1 cellular context compared by ENCODE assay signal in genomic region chr20:50750145-50750671, GRCh38.
TF ChIP-seq lines count a peak whose summit lies in the region.

No MANE protein-coding gene starts in this region.

TF ChIP-seq in GM12878, 131 proteins besides CTCF, POLR2A, EP300 and RAD21:
- TF ChIP-seq, protein P1, sequence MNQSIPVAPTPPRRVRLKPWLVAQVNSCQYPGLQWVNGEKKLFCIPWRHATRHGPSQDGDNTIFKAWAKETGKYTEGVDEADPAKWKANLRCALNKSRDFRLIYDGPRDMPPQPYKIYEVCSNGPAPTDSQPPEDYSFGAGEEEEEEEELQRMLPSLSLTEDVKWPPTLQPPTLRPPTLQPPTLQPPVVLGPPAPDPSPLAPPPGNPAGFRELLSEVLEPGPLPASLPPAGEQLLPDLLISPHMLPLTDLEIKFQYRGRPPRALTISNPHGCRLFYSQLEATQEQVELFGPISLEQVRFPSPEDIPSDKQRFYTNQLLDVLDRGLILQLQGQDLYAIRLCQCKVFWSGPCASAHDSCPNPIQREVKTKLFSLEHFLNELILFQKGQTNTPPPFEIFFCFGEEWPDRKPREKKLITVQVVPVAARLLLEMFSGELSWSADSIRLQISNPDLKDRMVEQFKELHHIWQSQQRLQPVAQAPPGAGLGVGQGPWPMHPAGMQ (IDR thresholded peaks at IDR 0.05; ENCODE audit: borderline replicate concordance): no peak
- TF ChIP-seq NFXL1 (IDR thresholded peaks at IDR 0.05; ENCODE audit: borderline replicate concordance): peak; percentile 67; the same call in 1 of the 2 replicates
- no peak for TF ChIP-seq CEBPB (IDR thresholded peaks at IDR 0.05; ENCODE audit: borderline replicate concordance in 1 of 2, low read depth in 2 of 2, low read length in 2 of 2)
